15 cellular contexts compared by ENCODE assay signal in the genomic region with DNA sequence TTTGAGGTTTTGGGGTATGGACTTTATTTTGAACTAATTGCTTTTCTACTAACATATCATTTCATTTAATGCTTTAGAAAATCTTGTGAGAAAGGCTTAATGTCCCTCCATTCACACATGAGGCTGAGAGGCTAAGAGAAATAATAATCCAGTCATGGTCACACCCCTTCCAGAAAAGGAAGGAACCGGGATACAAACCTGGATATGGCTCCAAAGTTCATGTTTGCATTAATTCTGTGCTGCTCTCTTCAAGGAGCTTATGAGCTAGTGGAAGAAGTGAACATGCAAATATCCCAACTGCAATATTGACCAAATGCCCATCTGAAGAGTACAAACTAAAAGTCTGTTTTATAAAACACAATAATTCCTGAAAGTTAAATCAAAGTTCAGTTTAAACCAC.
DNase-seq lines count a peak whose midpoint lies in the region; TF ChIP-seq lines count a peak whose summit lies in the region.
"Had no signal": no experiment of that assay in that cellular context is flagged by ENCODE, and none has a peak within 500 bp of the region (broad histone marks: within the 10 kb centered on the region; RNA-seq: fewer than 3 reads in every experiment).

No MANE protein-coding gene starts in this region.

- TF ChIP-seq CTCF in hepatocyte (IDR thresholded peaks at IDR 0.05; ENCODE audit: poor library complexity) = no peak

- H3K4me1 ChIP-seq in hepatocyte (ENCODE audit: insufficient read depth) = no peaks in the 10 kb centered on the region

- no peaks in the 10 kb centered on the region for H3K9me3 ChIP-seq in hepatocyte (ENCODE audit: low read depth)

- H3K4me3 ChIP-seq in hepatocyte = no peak overlapping the region

- H3K36me3 ChIP-seq in hepatocyte (replicated peaks; ENCODE audit: insufficient read depth, low read depth) = no peaks in the 10 kb centered on the region

- no peaks in the 10 kb centered on the region for H3K9me2 ChIP-seq in hepatocyte (replicated peaks; ENCODE audit: insufficient read depth)

- H2AFZ ChIP-seq in hepatocyte = no peak overlapping the region

- H4K20me1 ChIP-seq in hepatocyte (ENCODE audit: insufficient read depth, poor library complexity, severe bottlenecking) = no peaks in the 10 kb centered on the region

- H3K27ac ChIP-seq in hepatocyte = no peak overlapping the region
- H3K27ac ChIP-seq: C4-2B had no signal

- H3K79me2 ChIP-seq in hepatocyte = no peaks in the 10 kb centered on the region

- WGBS in hepatocyte (ENCODE audit: low lambda C conversion rate, missing lambda C conversion rate) = 63% methylated on average over 1 of the region's 1 CpG

- no peak overlapping the region for H3K4me2 ChIP-seq in hepatocyte

- DNase-seq in HT-29 (ENCODE audit: low spot score) = peak; percentile 20
- DNase-seq in hepatocyte (ENCODE audit: low spot score) = peak; percentile 36
- DNase-seq in mucosa of gallbladder (ENCODE audit: low spot score) = peak; percentile 15
- no peak for DNase-seq in H4 (ENCODE audit: low spot score)
- no peak for DNase-seq in C1 segment of cervical spinal cord (lab: John Stamatoyannopoulos, UW)
- no peak for DNase-seq in COR-L47 (lab: John Stamatoyannopoulos, UW)
- DNase-seq in NCI-H1105 treated with DMSO at 0.1 percent for 48 hours (lab: John Stamatoyannopoulos, UW) = no peak
- DNase-seq: CD4-positive, CD25-positive, alpha-beta regulatory T cell; CD8-positive, alpha-beta T cell; DMS 273 treated with DMSO at 0.1 percent for 48 hours; DND-41; GOT3; H7; HCEC 1CT had no signal

- H3K27me3 ChIP-seq in hepatocyte = no peaks in the 10 kb centered on the region

Comparison
In these comparisons a context has a peak if more than half of its experiments do, and no peak if none do; other contexts are left out.
1. DNase-seq: peak in HT-29 (single experiment), hepatocyte (single experiment) and mucosa of gallbladder (single experiment); none in H4 (single experiment), C1 segment of cervical spinal cord (0 of 14), COR-L47 (single experiment) and NCI-H1105 treated with DMSO at 0.1 percent for 48 hours (single experiment).